Comparison of ENCODE assay signal across 24 cellular contexts in the genomic region with DNA sequence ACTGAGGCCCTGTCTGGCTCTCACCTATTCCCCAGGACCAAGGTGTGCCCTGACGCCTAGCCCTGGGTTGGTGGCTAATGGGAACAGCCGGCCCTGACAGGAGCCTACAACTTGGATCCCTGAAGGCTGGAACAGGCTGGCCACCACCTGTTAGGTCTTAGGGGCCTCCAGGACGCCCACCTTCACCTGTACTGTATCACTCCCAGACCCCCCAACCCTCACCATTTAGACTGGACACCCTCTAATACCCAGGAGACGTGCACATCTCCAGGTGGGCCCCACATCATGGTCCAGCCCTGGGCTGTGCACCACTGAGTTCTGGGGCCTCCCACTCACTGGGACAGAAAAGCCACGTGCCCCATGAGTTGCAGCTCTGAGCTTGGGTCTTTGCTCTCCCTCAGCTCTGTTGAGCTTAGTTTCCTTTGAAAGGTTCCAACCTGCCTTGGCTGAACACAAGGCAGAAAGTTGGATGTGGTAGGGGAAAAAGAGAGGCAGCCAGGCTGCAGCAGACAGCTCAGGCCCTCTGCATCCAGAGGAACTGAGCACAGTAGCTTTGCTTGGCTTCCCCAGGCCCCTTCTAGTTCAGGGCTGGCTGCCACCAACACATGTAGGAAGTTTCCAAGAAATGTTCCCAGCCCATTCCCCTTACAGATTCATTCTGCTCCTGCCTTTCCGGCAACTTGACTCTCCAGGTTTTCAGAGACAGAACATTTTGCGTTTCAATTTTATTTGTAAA.
DNase-seq lines count a peak whose midpoint lies in the region; ATAC-seq and TF ChIP-seq lines count a peak whose summit lies in the region.
"Had no signal": no experiment of that assay in that cellular context is flagged by ENCODE, and none has a peak within 500 bp of the region (broad histone marks: within the 10 kb centered on the region; RNA-seq: fewer than 3 reads in every experiment).

No MANE protein-coding gene starts in this region.

- no peak overlapping the region for H3K27ac Mint-ChIP-seq in natural killer cell treated with Interleukin-12 subunit alpha and Interleukin-12 subunit beta and Interleukin-15 and Interleukin-18, amount 100 ng/mL, for 72 hours
- no peak overlapping the region for H3K27ac Mint-ChIP-seq in natural killer cell
- H3K27ac Mint-ChIP-seq in activated T-helper 1 cell treated with anti-CD3 and anti-CD28 coated beads, Interleukin-12 subunit alpha, Interleukin-12 subunit beta, Interleukin-2, Interleukin-4 antibody, amounts not matched to agents 30 ng/mL and 10 ng/mL and 1 ng/mL, durations not matched to agents 14 hours and 24 hours and 36 hours, result no peak overlapping the region
- H3K27ac Mint-ChIP-seq: CD8-positive, alpha-beta T cell had no signal

- H3K9me3 Mint-ChIP-seq in natural killer cell treated with Interleukin-12 subunit alpha and Interleukin-12 subunit beta and Interleukin-15 and Interleukin-18, amount 100 ng/mL, for 72 hours, result no peaks in the 10 kb centered on the region
- no peaks in the 10 kb centered on the region for H3K9me3 Mint-ChIP-seq in natural killer cell
- no peaks in the 10 kb centered on the region for H3K9me3 Mint-ChIP-seq in activated T-helper 1 cell treated with anti-CD3 and anti-CD28 coated beads, Interleukin-12 subunit alpha, Interleukin-12 subunit beta, Interleukin-2, Interleukin-4 antibody, amounts not matched to agents 30 ng/mL and 10 ng/mL and 1 ng/mL, durations not matched to agents 14 hours and 24 hours and 36 hours
- H3K9me3 Mint-ChIP-seq: CD8-positive, alpha-beta T cell had no signal

- peaks cover 0 to 2% of the 10 kb centered on the region in 2 donors for H3K4me1 Mint-ChIP-seq in natural killer cell treated with Interleukin-12 subunit alpha and Interleukin-12 subunit beta and Interleukin-15 and Interleukin-18, amount 100 ng/mL, for 72 hours (ENCODE audit: low read depth in 2 of 2)
- H3K4me1 Mint-ChIP-seq in natural killer cell, result no peaks in the 10 kb centered on the region
- H3K4me1 Mint-ChIP-seq in activated T-helper 1 cell treated with anti-CD3 and anti-CD28 coated beads, Interleukin-12 subunit alpha, Interleukin-12 subunit beta, Interleukin-2, Interleukin-4 antibody, amounts not matched to agents 30 ng/mL and 10 ng/mL and 1 ng/mL, durations not matched to agents 14 hours and 24 hours and 36 hours (ENCODE audit: low read depth), result no peaks in the 10 kb centered on the region

- no peak for TF ChIP-seq POLR2A in spleen (IDR thresholded peaks at IDR 0.05)

- peaks cover 7 to 20% of the 10 kb centered on the region in 2 donors for H3K27me3 Mint-ChIP-seq in natural killer cell treated with Interleukin-12 subunit alpha and Interleukin-12 subunit beta and Interleukin-15 and Interleukin-18, amount 100 ng/mL, for 72 hours
- H3K27me3 Mint-ChIP-seq in natural killer cell (ENCODE audit: low read depth in 2 of 2), result peaks cover 5 to 6% of the 10 kb centered on the region in 2 donors
- peaks cover 5% of the 10 kb centered on the region for H3K27me3 Mint-ChIP-seq in activated T-helper 1 cell treated with anti-CD3 and anti-CD28 coated beads, Interleukin-12 subunit alpha, Interleukin-12 subunit beta, Interleukin-2, Interleukin-4 antibody, amounts not matched to agents 30 ng/mL and 10 ng/mL and 1 ng/mL, durations not matched to agents 14 hours and 24 hours and 36 hours (ENCODE audit: insufficient read depth)

- peak; percentile 51 for DNase-seq in natural killer cell treated with Interleukin-12 subunit alpha and Interleukin-12 subunit beta and Interleukin-15 and Interleukin-18, amount 100 ng/mL, for 72 hours (ENCODE audit: low spot score)
- DNase-seq in natural killer cell (no peak), globus pallidus (ENCODE audit: low spot score) (peak; percentile 48), pons (ENCODE audit: low spot score) (peak; percentile 29), spleen (no peak), NCI-H510A (lab: John Stamatoyannopoulos, UW) (no peak)
- DNase-seq in activated T-helper 1 cell treated with anti-CD3 and anti-CD28 coated beads, Interleukin-12 subunit alpha, Interleukin-12 subunit beta, Interleukin-2, Interleukin-4 antibody, amounts not matched to agents 30 ng/mL and 10 ng/mL and 1 ng/mL, durations not matched to agents 14 hours and 24 hours and 36 hours (ENCODE audit: low spot score), result no peak
- DNase-seq: ACHN; Calu3; CD8-positive, alpha-beta T cell; GDM1; GOT3; HCEC 1CT; MV-4-11; NCI-H1105 treated with DMSO at 0.1 percent for 48 hours; NCI-H2029 treated with DMSO at 0.1 percent for 48 hours; NCI-H226; NCI-H524 treated with DMSO at 0.1 percent for 48 hours; NCI-H82; Peyer's patch had no signal

- no peak overlapping the region for H3K4me3 Mint-ChIP-seq in natural killer cell treated with Interleukin-12 subunit alpha and Interleukin-12 subunit beta and Interleukin-15 and Interleukin-18, amount 100 ng/mL, for 72 hours
- H3K4me3 Mint-ChIP-seq in natural killer cell, result no peak overlapping the region
- H3K4me3 Mint-ChIP-seq in activated T-helper 1 cell treated with anti-CD3 and anti-CD28 coated beads, Interleukin-12 subunit alpha, Interleukin-12 subunit beta, Interleukin-2, Interleukin-4 antibody, amounts not matched to agents 30 ng/mL and 10 ng/mL and 1 ng/mL, durations not matched to agents 14 hours and 24 hours and 36 hours, result no peak overlapping the region
- H3K4me3 Mint-ChIP-seq: CD8-positive, alpha-beta T cell had no signal

- peak in 1 of 2 donors; percentile 26 for ATAC-seq in natural killer cell treated with Interleukin-12 subunit alpha and Interleukin-12 subunit beta and Interleukin-15 and Interleukin-18, amount 100 ng/mL, for 72 hours
- ATAC-seq in natural killer cell (no peak), SK-N-SH treated with all-trans-retinoic acid at 6 μM for 48 hours (no peak)
- ATAC-seq: CD8-positive, alpha-beta T cell; Right ventricle myocardium inferior had no signal

- 61 to 82% (median 72%) methylated on average over 3 to 7 of the region's 7 CpGs for WGBS in spleen, 5 donors

- H3K27ac ChIP-seq in spleen, result no peak overlapping the region
- H3K27ac ChIP-seq: 22Rv1, Peyer's patch, SJSA1 had no signal

- intact Hi-C loops in natural killer cell (cut with micrococcal nuclease), result no loop called here
- intact Hi-C loops in spleen (cut with DNase I; ENCODE audit: low total_unique reads), result no loop called here
- intact Hi-C loops in activated T-helper 1 cell treated with anti-CD3 and anti-CD28 coated beads, Interleukin-12 subunit alpha, Interleukin-12 subunit beta, Interleukin-2, Interleukin-4 antibody, amounts not matched to agents 30 ng/mL and 10 ng/mL and 1 ng/mL, durations not matched to agents 14 hours and 24 hours and 36 hours (cut with micrococcal nuclease), result no loop called here

- TF ChIP-seq CTCF in natural killer cell (IDR thresholded peaks at IDR 0.05) (no peak), spleen (IDR thresholded peaks at IDR 0.05 in 8 of 11, conservative IDR thresholded peaks at IDR 0.05 in 3 of 11) (no peak)

- no peak overlapping the region for H3K4me3 ChIP-seq in spleen
- H3K4me3 ChIP-seq: Peyer's patch, SJSA1 had no signal

- no peaks in the 10 kb centered on the region for H3K36me3 ChIP-seq in spleen
- H3K36me3 ChIP-seq: Peyer's patch, SJSA1 had no signal

- H3K36me3 Mint-ChIP-seq in natural killer cell treated with Interleukin-12 subunit alpha and Interleukin-12 subunit beta and Interleukin-15 and Interleukin-18, amount 100 ng/mL, for 72 hours, result no peaks in the 10 kb centered on the region
- H3K36me3 Mint-ChIP-seq in natural killer cell, result no peaks in the 10 kb centered on the region
- no peaks in the 10 kb centered on the region for H3K36me3 Mint-ChIP-seq in activated T-helper 1 cell treated with anti-CD3 and anti-CD28 coated beads, Interleukin-12 subunit alpha, Interleukin-12 subunit beta, Interleukin-2, Interleukin-4 antibody, amounts not matched to agents 30 ng/mL and 10 ng/mL and 1 ng/mL, durations not matched to agents 14 hours and 24 hours and 36 hours (ENCODE audit: low read depth)
- H3K36me3 Mint-ChIP-seq: CD8-positive, alpha-beta T cell had no signal

- H3K27me3 ChIP-seq in spleen (replicated peaks in 1 of 7), result peaks cover 0 to 8% (median 0%) of the 10 kb centered on the region in 7 donors
- H3K27me3 ChIP-seq: Peyer's patch, SJSA1 had no signal

- peaks cover 0 to 13% (median 6%) of the 10 kb centered on the region in 6 donors for H3K4me1 ChIP-seq in spleen

- H3K9me3 ChIP-seq in spleen, result no peaks in the 10 kb centered on the region
- H3K9me3 ChIP-seq: Peyer's patch, SJSA1 had no signal

TF ChIP-seq in SK-N-SH treated with all-trans-retinoic acid at 6 μM for 48 hours, 23 proteins besides CTCF, POLR2A, EP300 and RAD21 (continues in another document):
- no peak for TF ChIP-seq ZFP30 (CRISPR knock-in tag; IDR thresholded peaks at IDR 0.05)
- no peak for TF ChIP-seq GLIS3 (CRISPR knock-in tag; IDR thresholded peaks at IDR 0.05)
- no peak for TF ChIP-seq ISL1 (CRISPR knock-in tag; IDR thresholded peaks at IDR 0.05)
- TF ChIP-seq, protein P1, sequence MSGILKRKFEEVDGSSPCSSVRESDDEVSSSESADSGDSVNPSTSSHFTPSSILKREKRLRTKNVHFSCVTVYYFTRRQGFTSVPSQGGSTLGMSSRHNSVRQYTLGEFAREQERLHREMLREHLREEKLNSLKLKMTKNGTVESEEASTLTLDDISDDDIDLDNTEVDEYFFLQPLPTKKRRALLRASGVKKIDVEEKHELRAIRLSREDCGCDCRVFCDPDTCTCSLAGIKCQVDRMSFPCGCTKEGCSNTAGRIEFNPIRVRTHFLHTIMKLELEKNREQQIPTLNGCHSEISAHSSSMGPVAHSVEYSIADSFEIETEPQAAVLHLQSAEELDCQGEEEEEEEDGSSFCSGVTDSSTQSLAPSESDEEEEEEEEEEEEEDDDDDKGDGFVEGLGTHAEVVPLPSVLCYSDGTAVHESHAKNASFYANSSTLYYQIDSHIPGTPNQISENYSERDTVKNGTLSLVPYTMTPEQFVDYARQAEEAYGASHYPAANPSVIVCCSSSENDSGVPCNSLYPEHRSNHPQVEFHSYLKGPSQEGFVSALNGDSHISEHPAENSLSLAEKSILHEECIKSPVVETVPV (CRISPR knock-in tag; IDR thresholded peaks at IDR 0.05), result no peak
- no peak for TF ChIP-seq ZNF565 (CRISPR knock-in tag; conservative IDR thresholded peaks at IDR 0.05; ENCODE audit: low read depth)
- no peak for TF ChIP-seq TCF4 (CRISPR knock-in tag; IDR thresholded peaks at IDR 0.05; ENCODE audit: borderline replicate concordance)
- TF ChIP-seq POU6F1 (CRISPR knock-in tag; IDR thresholded peaks at IDR 0.05; ENCODE audit: borderline replicate concordance, low read depth), result no peak

Comparison
In these comparisons a context has a peak if more than half of its experiments do, and no peak if none do; other contexts are left out.
1. DNase-seq: peak in natural killer cell treated with Interleukin-12 subunit alpha and Interleukin-12 subunit beta and Interleukin-15 and Interleukin-18, amount 100 ng/mL, for 72 hours (single experiment), globus pallidus (single experiment) and pons (single experiment); none in natural killer cell (single experiment), spleen (single experiment), activated T-helper 1 cell treated with anti-CD3 and anti-CD28 coated beads, Interleukin-12 subunit alpha, Interleukin-12 subunit beta, Interleukin-2, Interleukin-4 antibody, amounts not matched to agents 30 ng/mL and 10 ng/mL and 1 ng/mL, durations not matched to agents 14 hours and 24 hours and 36 hours (single experiment) and NCI-H510A (single experiment).